8 cellular contexts compared by ENCODE assay signal in genomic region chr1:150148834-150149489, GRCh38. TPM values are rescaled to one million over a fixed set of nuclear protein-coding genes. Genes with fewer than 3 reads are reported as not detected.
DNase-seq lines count a peak whose midpoint lies in the region; ATAC-seq and TF ChIP-seq lines count a peak whose summit lies in the region.

No MANE protein-coding gene starts in this region.

- no peaks in the 10 kb centered on the region for H3K4me1 Mint-ChIP-seq in Caco-2 (ENCODE audit: low read depth, unreplicated experiment)

- H3K4me3 ChIP-seq in Caco-2 (ENCODE audit: low read depth, low read length) = peak overlapping the region; percentile 52
- peak overlapping the region; percentile 73 for H3K4me3 ChIP-seq in KMS-11 (IDR thresholded peaks at IDR 0.05; ENCODE audit: insufficient read depth, low read depth, low read length)
- peak overlapping the region; percentile 47 to 72 for H3K4me3 ChIP-seq in left lung
- H3K4me3 ChIP-seq in testis = peak overlapping the region; percentile 73 to 75

- TF ChIP-seq POLR2A in testis (IDR thresholded peaks at IDR 0.05) = no peak

- H2AFZ ChIP-seq in KMS-11 (ENCODE audit: low read depth) = peak overlapping the region; percentile 77

- H3K9me3 ChIP-seq in Caco-2 = no peaks in the 10 kb centered on the region
- H3K9me3 ChIP-seq in left lung = no peaks in the 10 kb centered on the region
- H3K9me3 ChIP-seq in testis = no peaks in the 10 kb centered on the region

- H3K27me3 Mint-ChIP-seq in Caco-2 (ENCODE audit: insufficient read depth, unreplicated experiment) = peaks cover 2% of the 10 kb centered on the region

- H3K36me3 ChIP-seq in Caco-2 (ENCODE audit: control insufficient read depth, insufficient read depth, low read length) (no peaks in the 10 kb centered on the region), KMS-11 (ENCODE audit: insufficient read depth) (no peaks in the 10 kb centered on the region), left lung (peaks cover 0 to 8% of the 10 kb centered on the region in 2 donors), testis (ENCODE audit: low read depth, missing control alignments) (no peaks in the 10 kb centered on the region)

- peak overlapping the region; percentile 64 for H3K4me2 ChIP-seq in KMS-11

- ATAC-seq in left lung = no peak

- DNase-seq in Caco-2 (no peak), left lung (no peak), testis (no peak), posterior vena cava (ENCODE audit: low spot score) (no peak), SIG-M5 treated with dmso at 0.1 percent for 504 hours (lab: John Stamatoyannopoulos, UW; ENCODE audit: unreplicated experiment) (no peak), HUDEP-2 (lab: John Stamatoyannopoulos, UW; ENCODE audit: unreplicated experiment in 76 of 76) (no peak)

- peak overlapping the region; percentile 74 for H3K4me3 Mint-ChIP-seq in Caco-2 (ENCODE audit: unreplicated experiment)

- no peaks in the 10 kb centered on the region for H4K20me1 ChIP-seq in KMS-11 (ENCODE audit: insufficient read depth)

- 22 to 29% methylated on average over 16 of the region's 16 CpGs for WGBS in testis, 2 donors

- H3K9ac ChIP-seq in KMS-11 = peak overlapping the region; percentile 71

- H3K79me2 ChIP-seq in KMS-11 (ENCODE audit: insufficient read depth, low read depth) = 0 out of 2 replicates have a peak, but pooled peaks cover 4% of the 10 kb centered on the region

- H3K27me3 ChIP-seq in Caco-2 (replicated peaks; ENCODE audit: control insufficient read depth, insufficient read depth, low read length) = peaks cover 2% of the 10 kb centered on the region
- H3K27me3 ChIP-seq in KMS-11 (ENCODE audit: insufficient read depth, low read depth) = peaks cover 3% of the 10 kb centered on the region; the same call in 1 of the 2 replicates
- peaks cover 0 to 53% of the 10 kb centered on the region in 2 donors for H3K27me3 ChIP-seq in left lung
- H3K27me3 ChIP-seq in testis = no peaks in the 10 kb centered on the region

- H3K4me1 ChIP-seq in Caco-2 (no peaks in the 10 kb centered on the region), KMS-11 (ENCODE audit: low read depth, poor library complexity, severe bottlenecking) (peaks cover 36% of the 10 kb centered on the region), left lung (peaks cover 10 to 57% of the 10 kb centered on the region in 2 donors), testis (peaks cover 13% of the 10 kb centered on the region)

- no peak overlapping the region for H3K27ac ChIP-seq in KMS-11
- H3K27ac ChIP-seq in angular gyrus (ENCODE audit: low read depth, low read length) = peak overlapping the region; percentile 80
- H3K27ac ChIP-seq in left lung = peak overlapping the region; percentile 83 to 92
- peak overlapping the region; percentile 92 to 94 for H3K27ac ChIP-seq in testis

- BruUV-seq in Caco-2 (replicated peaks; lab: Mats Ljungman, UMichigan) = no TSS peak

- CTCF ChIA-PET in Caco-2 (lab: Charles Lee) = no interaction called here

- H3K27ac Mint-ChIP-seq in Caco-2 (ENCODE audit: unreplicated experiment) = no peak overlapping the region

- H3K36me3 Mint-ChIP-seq in Caco-2 (ENCODE audit: insufficient read depth, unreplicated experiment) = no peaks in the 10 kb centered on the region

- intact Hi-C loops in Caco-2 (cut with micrococcal nuclease; ENCODE audit: unreplicated experiment) = no loop called here
- intact Hi-C loops in left lung (cut with DNase I) = no loop called here
- intact Hi-C loops in testis (cut with DNase I; ENCODE audit: low total_unique reads) = no loop called here
- intact Hi-C loops in posterior vena cava (cut with DNase I) = no loop called here

- no peaks in the 10 kb centered on the region for H3K9me3 Mint-ChIP-seq in Caco-2 (ENCODE audit: unreplicated experiment)

- TF ChIP-seq CTCF in Caco-2 (IDR thresholded peaks at IDR 0.05; ENCODE audit: insufficient read depth in 1 of 2, low read depth in 1 of 2, low read length in 1 of 2, severe bottlenecking in 1 of 2, unreplicated experiment in 1 of 2) = no peak
- no peak for TF ChIP-seq CTCF in KMS-11 (conservative IDR thresholded peaks at IDR 0.05; ENCODE audit: low read depth, low read length)
- TF ChIP-seq CTCF in left lung (IDR thresholded peaks at IDR 0.05) = no peak
- TF ChIP-seq CTCF in testis (IDR thresholded peaks at IDR 0.05) = no peak

- POLR2A ChIA-PET in Caco-2 (lab: Charles Lee) = interaction anchor here (1.5 kb wide), 1 partner anchor 14 kb away, joined by 4 read pairs; no protein-coding TSS in a partner anchor

RNA-seq across cellular contexts. Expression of gene PLEKHO1, which starts 0.8 kb away (rescaled TPM):
- total RNA-seq in Caco-2 (2022) (2.1 and 3.6 TPM in 2 replicates), left lung (10 to 100 TPM; 35.3 to 51.2 TPM), testis (100 to 1,000 TPM in 1 of 2 donors, 10 to 100 TPM in 1; 83.5 to 175 TPM), posterior vena cava (100 to 1,000 TPM in 1 of 2 donors, 10 to 100 TPM in 1; 55.6 to 103 TPM)
- polyA plus RNA-seq in testis (ENCODE audit: insufficient read depth, low read depth, low replicate concordance) = 283 TPM
